1 cellular context compared by ENCODE assay signal in the genomic region with DNA sequence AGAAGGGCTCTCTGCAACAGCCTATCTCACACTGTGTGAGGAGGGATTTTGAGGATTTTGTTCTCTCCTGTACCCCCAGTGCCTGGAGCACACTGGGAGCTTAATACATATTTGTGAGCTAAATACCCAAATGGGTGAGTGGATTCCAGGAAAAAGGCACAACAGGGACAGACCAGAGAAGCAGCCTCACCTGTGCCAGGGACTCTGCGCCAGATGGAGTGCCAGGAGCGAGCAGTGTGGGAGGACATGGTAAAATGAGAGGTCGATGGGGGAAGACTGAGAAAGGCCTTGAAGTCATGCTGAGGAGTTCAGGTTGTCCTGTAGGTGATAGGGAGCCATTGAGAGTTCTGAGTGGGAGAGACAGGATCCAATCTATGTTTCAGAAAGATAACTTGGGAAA.
TF ChIP-seq lines count a peak whose summit lies in the region.

No MANE protein-coding gene starts in this region.

TF ChIP-seq in A549, 52 proteins besides CTCF, POLR2A, EP300 and RAD21 (continued from another document):
- TF ChIP-seq, protein P1, sequence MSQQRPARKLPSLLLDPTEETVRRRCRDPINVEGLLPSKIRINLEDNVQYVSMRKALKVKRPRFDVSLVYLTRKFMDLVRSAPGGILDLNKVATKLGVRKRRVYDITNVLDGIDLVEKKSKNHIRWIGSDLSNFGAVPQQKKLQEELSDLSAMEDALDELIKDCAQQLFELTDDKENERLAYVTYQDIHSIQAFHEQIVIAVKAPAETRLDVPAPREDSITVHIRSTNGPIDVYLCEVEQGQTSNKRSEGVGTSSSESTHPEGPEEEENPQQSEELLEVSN (IDR thresholded peaks at IDR 0.05; ENCODE audit: borderline replicate concordance, low read depth) = no peak
- TF ChIP-seq, protein P2, sequence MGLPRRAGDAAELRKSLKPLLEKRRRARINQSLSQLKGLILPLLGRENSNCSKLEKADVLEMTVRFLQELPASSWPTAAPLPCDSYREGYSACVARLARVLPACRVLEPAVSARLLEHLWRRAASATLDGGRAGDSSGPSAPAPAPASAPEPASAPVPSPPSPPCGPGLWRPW (IDR thresholded peaks at IDR 0.05) = no peak
- TF ChIP-seq, protein P3, sequence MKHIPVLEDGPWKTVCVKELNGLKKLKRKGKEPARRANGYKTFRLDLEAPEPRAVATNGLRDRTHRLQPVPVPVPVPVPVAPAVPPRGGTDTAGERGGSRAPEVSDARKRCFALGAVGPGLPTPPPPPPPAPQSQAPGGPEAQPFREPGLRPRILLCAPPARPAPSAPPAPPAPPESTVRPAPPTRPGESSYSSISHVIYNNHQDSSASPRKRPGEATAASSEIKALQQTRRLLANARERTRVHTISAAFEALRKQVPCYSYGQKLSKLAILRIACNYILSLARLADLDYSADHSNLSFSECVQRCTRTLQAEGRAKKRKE (CRISPR knock-in tag; IDR thresholded peaks at IDR 0.05; ENCODE audit: low read depth) = no peak
- no peak for TF ChIP-seq FOSB (CRISPR knock-in tag; IDR thresholded peaks at IDR 0.05)
- no peak for TF ChIP-seq EHF (CRISPR knock-in tag; IDR thresholded peaks at IDR 0.05)
